10 cellular contexts compared by ENCODE assay signal in the genomic region with DNA sequence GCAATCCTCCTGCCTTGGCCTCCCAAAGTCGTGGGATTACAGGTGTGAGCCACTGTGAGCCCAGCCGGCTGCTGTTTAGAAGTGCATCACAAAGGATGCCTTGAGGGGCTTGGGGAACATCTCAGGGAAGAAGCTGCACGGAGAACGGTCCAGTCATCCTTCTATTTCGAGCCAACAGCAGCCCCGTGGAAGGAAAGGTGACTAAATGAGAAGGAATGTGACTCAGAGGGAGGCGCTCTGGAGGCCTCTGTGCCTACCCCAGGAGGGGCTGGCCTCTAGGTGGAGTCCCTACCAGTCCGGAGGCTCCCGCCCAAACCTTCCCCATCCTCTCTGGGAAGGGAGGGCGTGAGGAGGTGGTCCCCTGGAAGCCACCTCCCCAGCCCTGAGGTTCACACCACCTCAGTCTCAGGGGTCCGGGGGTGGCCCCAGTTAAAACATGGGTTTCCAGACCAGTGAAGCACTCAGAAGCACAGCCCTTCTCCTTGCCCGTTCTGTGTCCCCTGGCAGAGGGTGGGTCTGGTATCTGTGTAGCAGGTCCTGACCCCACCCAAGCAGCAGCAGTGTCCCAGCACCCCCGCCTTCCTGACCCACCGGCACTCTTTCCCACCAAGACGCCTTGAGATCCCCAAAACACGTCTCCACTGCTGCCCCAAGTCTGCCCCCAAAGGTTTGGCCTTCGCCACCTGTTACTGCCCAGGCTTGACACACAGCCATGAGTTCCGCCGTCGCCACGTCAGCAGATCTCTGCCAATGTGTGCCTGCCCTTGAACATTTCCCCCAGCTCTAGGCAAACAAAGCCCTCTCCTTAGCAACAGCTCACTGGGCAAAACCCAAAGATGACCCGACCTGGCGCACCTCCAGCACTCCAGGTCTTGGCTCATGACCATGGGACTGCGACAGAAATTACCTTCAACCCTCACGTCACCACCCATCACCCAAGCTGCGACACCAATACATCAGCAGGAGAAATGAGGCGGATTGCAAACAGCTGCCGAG.
DNase-seq lines count a peak whose midpoint lies in the region; ATAC-seq and TF ChIP-seq lines count a peak whose summit lies in the region.
"Had no signal": no experiment of that assay in that cellular context is flagged by ENCODE, and none has a peak within 500 bp of the region (broad histone marks: within the 10 kb centered on the region; RNA-seq: fewer than 3 reads in every experiment).

No MANE protein-coding gene starts in this region.

- peaks cover 38% of the 10 kb centered on the region for H3K27me3 Mint-ChIP-seq in stimulated activated naive CD8-positive, alpha-beta T cell treated with anti-CD3 and anti-CD28 coated beads, Interleukin-15, amount 100 ng/mL, for 72 hours
- H3K27me3 Mint-ChIP-seq: CD4-positive, CD25-positive, alpha-beta regulatory T cell had no signal

- no peak overlapping the region for H3K27ac Mint-ChIP-seq in stimulated activated naive CD8-positive, alpha-beta T cell treated with anti-CD3 and anti-CD28 coated beads, Interleukin-15, amount 100 ng/mL, for 72 hours
- H3K27ac Mint-ChIP-seq: CD4-positive, CD25-positive, alpha-beta regulatory T cell had no signal

- H3K4me1 ChIP-seq in left lung = peaks cover 5 to 33% of the 10 kb centered on the region in 2 donors

- H3K4me1 Mint-ChIP-seq in stimulated activated naive CD8-positive, alpha-beta T cell treated with anti-CD3 and anti-CD28 coated beads, Interleukin-15, amount 100 ng/mL, for 72 hours = no peaks in the 10 kb centered on the region
- H3K4me1 Mint-ChIP-seq: CD4-positive, CD25-positive, alpha-beta regulatory T cell had no signal

- H3K27me3 ChIP-seq in left lung = no peaks in the 10 kb centered on the region

- peak overlapping the region; percentile 53 to 74 for H3K27ac ChIP-seq in left lung

- intact Hi-C loops in left lung (cut with DNase I) = no loop called here

- no peak overlapping the region for H3K4me3 Mint-ChIP-seq in stimulated activated naive CD8-positive, alpha-beta T cell treated with anti-CD3 and anti-CD28 coated beads, Interleukin-15, amount 100 ng/mL, for 72 hours
- H3K4me3 Mint-ChIP-seq: CD4-positive, CD25-positive, alpha-beta regulatory T cell had no signal

- no peak for DNase-seq in stimulated activated naive CD8-positive, alpha-beta T cell treated with anti-CD3 and anti-CD28 coated beads, Interleukin-15, amount 100 ng/mL, for 72 hours
- no peak for DNase-seq in stimulated activated naive CD8-positive, alpha-beta T cell treated with anti-CD3 and anti-CD28 coated beads, Interleukin-15, Interleukin-2, amounts not matched to agents 100 U/mL and 50 U/mL, for 24 hours
- DNase-seq in cardiac fibroblast (ENCODE audit: low read depth in 2 of 2) (peak; percentile 90 to 98), left lung (no peak), NCI-H2107 (lab: John Stamatoyannopoulos, UW) (no peak)
- DNase-seq in activated CD4-positive, alpha-beta T cell treated with anti-CD3 and anti-CD28 coated beads for 4 hours = no peak
- DNase-seq in activated CD8-positive, alpha-beta memory T cell treated with anti-CD3 and anti-CD28 coated beads, Interleukin-2, amount 50 U/mL, for 48 hours = no peak
- DNase-seq: CD4-positive, CD25-positive, alpha-beta regulatory T cell had no signal

- TF ChIP-seq CTCF in cardiac fibroblast (IDR thresholded peaks at IDR 0.05; ENCODE audit: low read depth, low read length) (peak; percentile 27), left lung (IDR thresholded peaks at IDR 0.05) (no peak)

- H3K36me3 ChIP-seq in left lung = peaks cover 0 to 26% of the 10 kb centered on the region in 2 donors

- no peaks in the 10 kb centered on the region for H3K9me3 ChIP-seq in left lung

- H3K4me3 ChIP-seq in cardiac fibroblast (replicated peaks in 1 of 2; ENCODE audit: low read depth in 2 of 2, low read length in 2 of 2) (no peak overlapping the region), left lung (no peak overlapping the region)
- H3K4me3 ChIP-seq: skin epidermis had no signal

- H3K9me3 Mint-ChIP-seq in stimulated activated naive CD8-positive, alpha-beta T cell treated with anti-CD3 and anti-CD28 coated beads, Interleukin-15, amount 100 ng/mL, for 72 hours = no peaks in the 10 kb centered on the region

- ATAC-seq in stimulated activated naive CD8-positive, alpha-beta T cell treated with anti-CD3 and anti-CD28 coated beads, Interleukin-15, amount 100 ng/mL, for 72 hours = peak; percentile 18
- ATAC-seq in stimulated activated naive CD8-positive, alpha-beta T cell treated with anti-CD3 and anti-CD28 coated beads, Interleukin-15, Interleukin-2, amounts not matched to agents 100 U/mL and 50 U/mL, for 24 hours = no peak
- peak; percentile 66 for ATAC-seq in left lung
- no peak for ATAC-seq in GM18867 (IDR thresholded peaks at IDR 0.05; ENCODE audit: unreplicated experiment)

Comparison
In these comparisons a context has a peak if more than half of its experiments do, and no peak if none do; other contexts are left out.
1. ATAC-seq: peak in stimulated activated naive CD8-positive, alpha-beta T cell treated with anti-CD3 and anti-CD28 coated beads, Interleukin-15, amount 100 ng/mL, for 72 hours (single experiment) and left lung (single experiment); none in stimulated activated naive CD8-positive, alpha-beta T cell treated with anti-CD3 and anti-CD28 coated beads, Interleukin-15, Interleukin-2, amounts not matched to agents 100 U/mL and 50 U/mL, for 24 hours (single experiment) and GM18867 (single experiment).
2. DNase-seq: peak in cardiac fibroblast (2 of 2); none in stimulated activated naive CD8-positive, alpha-beta T cell treated with anti-CD3 and anti-CD28 coated beads, Interleukin-15, amount 100 ng/mL, for 72 hours (0 of 2), stimulated activated naive CD8-positive, alpha-beta T cell treated with anti-CD3 and anti-CD28 coated beads, Interleukin-15, Interleukin-2, amounts not matched to agents 100 U/mL and 50 U/mL, for 24 hours (single experiment), left lung (0 of 2), activated CD4-positive, alpha-beta T cell treated with anti-CD3 and anti-CD28 coated beads for 4 hours (0 of 2), NCI-H2107 (single experiment) and activated CD8-positive, alpha-beta memory T cell treated with anti-CD3 and anti-CD28 coated beads, Interleukin-2, amount 50 U/mL, for 48 hours (single experiment).